Comparison of ENCODE assay signal across 7 cellular contexts in the genomic region with DNA sequence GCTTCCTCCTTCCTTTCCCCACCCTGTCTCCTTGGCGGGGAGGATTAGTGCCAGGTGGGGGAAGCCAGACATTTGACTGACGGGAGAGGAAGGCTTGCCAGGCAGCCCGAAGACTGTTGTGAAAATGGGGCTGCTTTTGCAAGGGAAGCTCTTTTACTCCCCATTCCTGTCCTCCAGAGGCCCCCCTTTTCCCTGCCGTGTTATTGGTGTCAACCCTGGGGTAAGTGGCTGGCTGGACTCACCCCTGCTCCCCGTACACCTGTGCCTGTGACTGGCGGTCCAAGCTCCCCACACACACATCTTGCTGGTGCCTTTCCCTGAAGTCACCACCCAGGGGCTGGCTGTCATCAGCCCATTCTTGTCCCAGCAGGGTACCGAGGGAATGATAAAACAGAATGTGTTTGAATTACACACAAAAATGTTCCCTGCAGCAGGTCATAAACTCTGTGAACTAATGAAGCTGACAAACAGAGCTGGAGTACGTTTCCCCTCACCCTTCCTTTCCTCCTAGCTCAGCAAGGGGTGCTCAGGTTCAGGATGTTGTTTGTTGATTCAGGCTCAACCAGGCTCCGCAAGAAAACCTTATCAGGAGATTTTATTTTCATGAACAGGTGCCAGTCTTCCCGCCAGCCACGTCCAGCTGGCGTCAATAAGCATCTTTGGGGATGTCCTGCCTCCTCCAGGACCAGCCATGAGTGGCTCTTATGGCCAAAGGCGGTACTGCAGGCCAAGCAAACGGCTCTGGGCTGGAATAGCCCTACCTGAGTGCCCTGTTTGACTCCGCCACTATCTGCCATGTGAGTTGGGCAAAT. TPM values are rescaled to one million over a fixed set of nuclear protein-coding genes. Genes with fewer than 3 reads are reported as not detected.
DNase-seq lines count a peak whose midpoint lies in the region; ATAC-seq and TF ChIP-seq lines count a peak whose summit lies in the region.
"Had no signal": no experiment of that assay in that cellular context is flagged by ENCODE, and none has a peak within 500 bp of the region (broad histone marks: within the 10 kb centered on the region; RNA-seq: fewer than 3 reads in every experiment).

No MANE protein-coding gene starts in this region.

- BruUV-seq in MCF 10A (replicated peaks; lab: Mats Ljungman, UMichigan) = no TSS peak

- CTCF ChIA-PET in MCF 10A (lab: Yijun Ruan, JAX) = interaction anchor here (0.5 to 6.0 kb wide), 20 partner anchors 8 to 485 kb away, joined by 3 to 48 read pairs (median 4); a partner anchor contains a TSS

- no peaks in the 10 kb centered on the region for H3K27me3 Mint-ChIP-seq in MCF 10A (ENCODE audit: insufficient read depth, unreplicated experiment)

- H3K4me2 ChIP-seq in parathyroid adenoma (ENCODE audit: low read length) = no peak overlapping the region

- peaks cover 32% of the 10 kb centered on the region for H3K36me3 Mint-ChIP-seq in MCF 10A (ENCODE audit: insufficient read depth, unreplicated experiment)

- H3K4me1 Mint-ChIP-seq in MCF 10A (ENCODE audit: insufficient read depth, unreplicated experiment) = no peaks in the 10 kb centered on the region

- H3K27ac ChIP-seq in parathyroid adenoma = peak overlapping the region; percentile 19

- H3K4me3 ChIP-seq in GM06990 (replicated peaks; ENCODE audit: low read depth, low read length) (no peak overlapping the region), parathyroid adenoma (ENCODE audit: low read depth, low read length) (no peak overlapping the region)

- peak; percentile 74 for TF ChIP-seq CTCF in GM06990 (IDR thresholded peaks at IDR 0.05; ENCODE audit: insufficient read depth, low read length, poor library complexity, severe bottlenecking)
- TF ChIP-seq CTCF in MCF 10A (IDR thresholded peaks at IDR 0.05; ENCODE audit: unreplicated experiment) = peak; percentile 71
- TF ChIP-seq CTCF in parathyroid adenoma (IDR thresholded peaks at IDR 0.05) = peak; percentile 91

- no peaks in the 10 kb centered on the region for H3K9me3 ChIP-seq in parathyroid adenoma (ENCODE audit: control insufficient read depth, low read length)

- no peaks in the 10 kb centered on the region for H3K9me3 Mint-ChIP-seq in MCF 10A (ENCODE audit: unreplicated experiment)
- H3K9me3 Mint-ChIP-seq: activated T-cell treated with anti-CD3 and anti-CD28 coated beads, Interleukin-2, amount 50 U/mL, for 72 hours had no signal

- no peak overlapping the region for H3K4me3 Mint-ChIP-seq in MCF 10A (ENCODE audit: unreplicated experiment)
- H3K4me3 Mint-ChIP-seq: activated T-cell treated with anti-CD3 and anti-CD28 coated beads, Interleukin-2, amount 50 U/mL, for 72 hours had no signal

- no peak overlapping the region for H3K27ac Mint-ChIP-seq in MCF 10A (ENCODE audit: low read depth, unreplicated experiment)
- H3K27ac Mint-ChIP-seq: activated T-cell treated with anti-CD3 and anti-CD28 coated beads, Interleukin-2, amount 50 U/mL, for 72 hours had no signal

- no peaks in the 10 kb centered on the region for H3K36me3 ChIP-seq in GM06990 (ENCODE audit: control insufficient read depth, insufficient read depth, low read length)
- no peaks in the 10 kb centered on the region for H3K36me3 ChIP-seq in parathyroid adenoma (ENCODE audit: control insufficient read depth, insufficient read depth, low read length)

- H3K9ac ChIP-seq in parathyroid adenoma = no peak overlapping the region

- H3K27me3 ChIP-seq in GM06990 (replicated peaks; ENCODE audit: control insufficient read depth, insufficient read depth, low read length) (no peaks in the 10 kb centered on the region), parathyroid adenoma (ENCODE audit: control insufficient read depth, insufficient read depth, low read length) (no peaks in the 10 kb centered on the region)

- POLR2A ChIA-PET in MCF 10A (lab: Yijun Ruan, JAX) = interaction anchor here (0.6 to 1.9 kb wide), 11 partner anchors 9 to 155 kb away, joined by 3 to 7 read pairs (median 3); a partner anchor contains a TSS

- ATAC-seq in HG03565 (IDR thresholded peaks at IDR 0.05; ENCODE audit: unreplicated experiment) (no peak), HG03280 (IDR thresholded peaks at IDR 0.05; ENCODE audit: unreplicated experiment) (no peak)
- ATAC-seq: activated T-cell treated with anti-CD3 and anti-CD28 coated beads, Interleukin-2, amount 50 U/mL, for 72 hours had no signal

- H2AFZ ChIP-seq in parathyroid adenoma = no peak overlapping the region

- H3K4me1 ChIP-seq in parathyroid adenoma = peaks cover 8% of the 10 kb centered on the region

- intact Hi-C loops in MCF 10A (cut with micrococcal nuclease) = loop anchor here (1.0 kb wide), 1 partner anchor 35 kb away; no protein-coding TSS in a partner anchor

- no peaks in the 10 kb centered on the region for H3K79me2 ChIP-seq in parathyroid adenoma

- DNase-seq in GM06990 (ENCODE audit: extremely low read depth, insufficient read length) (no peak), NCI-H187 treated with DMSO at 0.1 percent for 48 hours (lab: John Stamatoyannopoulos, UW) (peak; percentile 29), MCF 10A (ENCODE audit: unreplicated experiment) (peak; percentile 60)

RNA-seq across cellular contexts. Expression of a gene that starts 4.3 kb away (rescaled TPM):
- total RNA-seq in MCF 10A (2022) = 9.3 and 13.3 TPM in 2 replicates

RNA-seq across cellular contexts. Expression of a gene that starts 17.7 kb away (rescaled TPM):
- total RNA-seq in MCF 10A (2022) = 26.0 and 33.1 TPM in 2 replicates

RNA-seq across cellular contexts. Expression of a gene that starts 26.1 kb away (rescaled TPM):
- 105 and 113 TPM in 2 replicates for total RNA-seq in MCF 10A (2022)

RNA-seq across cellular contexts. Expression of a gene that starts 48.8 kb away (rescaled TPM):
- 342 and 360 TPM in 2 replicates for total RNA-seq in MCF 10A (2022)

RNA-seq across cellular contexts. Expression of a gene that starts 58.5 kb away (rescaled TPM):
- total RNA-seq in MCF 10A (2022) = 11.9 and 12.8 TPM in 2 replicates
